17 cellular contexts compared by ENCODE assay signal in genomic region chr11:113242060-113242459, GRCh38.
DNase-seq lines count a peak whose midpoint lies in the region; ATAC-seq and TF ChIP-seq lines count a peak whose summit lies in the region.
"Had no signal": no experiment of that assay in that cellular context is flagged by ENCODE, and none has a peak within 500 bp of the region (broad histone marks: within the 10 kb centered on the region; RNA-seq: fewer than 3 reads in every experiment).

No MANE protein-coding gene starts in this region.

- H3K36me3 ChIP-seq in IMR-90 (ENCODE audit: control insufficient read depth, insufficient read depth, low read length) = no peaks in the 10 kb centered on the region
- no peaks in the 10 kb centered on the region for H3K36me3 ChIP-seq in suprapubic skin
- H3K36me3 ChIP-seq: BLaER1 treated with 17β-estradiol and CSF1 and Interleukin-3, amounts not matched to agents 10 nM and 100 nM; MG63 had no signal

- H2BK15ac ChIP-seq in IMR-90 (ENCODE audit: low read depth, low read length) = no peak overlapping the region

- H2AK5ac ChIP-seq in IMR-90 (ENCODE audit: low read depth, low read length) = no peak overlapping the region

- peaks cover 66% of the 10 kb centered on the region for H3K4me1 Mint-ChIP-seq in brain
- peaks cover 11% of the 10 kb centered on the region for H3K4me1 Mint-ChIP-seq in activated T-cell treated with anti-CD3 and anti-CD28 coated beads, Interleukin-2, amount 50 U/mL, for 72 hours (ENCODE audit: low read depth)

- H3K27me3 ChIP-seq in IMR-90 (ENCODE audit: control insufficient read depth, insufficient read depth, low read length) = no peaks in the 10 kb centered on the region
- no peaks in the 10 kb centered on the region for H3K27me3 ChIP-seq in layer of hippocampus (ENCODE audit: control insufficient read depth, insufficient read depth, low read length)
- H3K27me3 ChIP-seq in suprapubic skin = peaks cover 2% of the 10 kb centered on the region
- H3K27me3 ChIP-seq: MG63 had no signal

- peaks cover 6% of the 10 kb centered on the region for H3K27me3 Mint-ChIP-seq in brain
- peaks cover 52% of the 10 kb centered on the region for H3K27me3 Mint-ChIP-seq in activated T-cell treated with anti-CD3 and anti-CD28 coated beads, Interleukin-2, amount 50 U/mL, for 72 hours (ENCODE audit: low read depth)

- H4K8ac ChIP-seq in IMR-90 (ENCODE audit: low read depth in 2 of 2, low read length in 2 of 2) = no peak overlapping the region

- no peak overlapping the region for H3K23ac ChIP-seq in IMR-90 (ENCODE audit: low read depth, low read length)

- no peak overlapping the region for H4K5ac ChIP-seq in IMR-90 (ENCODE audit: low read depth, low read length)

- no peak overlapping the region for H3K56ac ChIP-seq in IMR-90 (ENCODE audit: extremely low read depth, insufficient read depth, low read length)

- H3K4me3 ChIP-seq in IMR-90 (ENCODE audit: insufficient read depth, low read depth, low read length) = no peak overlapping the region
- no peak overlapping the region for H3K4me3 ChIP-seq in suprapubic skin

- no peak overlapping the region for H4K91ac ChIP-seq in IMR-90 (ENCODE audit: insufficient read depth, low read depth, low read length)

- no peak for TF ChIP-seq CTCF in IMR-90 (conservative IDR thresholded peaks at IDR 0.05; ENCODE audit: low read depth, low read length)
- TF ChIP-seq CTCF in brain (conservative IDR thresholded peaks at IDR 0.05) = no peak
- no peak for TF ChIP-seq CTCF in suprapubic skin (IDR thresholded peaks at IDR 0.05)

- no peak for TF ChIP-seq POLR2A in IMR-90 (IDR thresholded peaks at IDR 0.05; ENCODE audit: low read depth, low read length)
- TF ChIP-seq POLR2A in suprapubic skin (IDR thresholded peaks at IDR 0.05) = no peak

- TF ChIP-seq RAD21 in IMR-90 (IDR thresholded peaks at IDR 0.05; ENCODE audit: low read length) = no peak

- intact Hi-C loops in IMR-90 (cut with micrococcal nuclease) = no loop called here

- H3K36me3 Mint-ChIP-seq in brain = peaks cover 68% of the 10 kb centered on the region
- H3K36me3 Mint-ChIP-seq in activated T-cell treated with anti-CD3 and anti-CD28 coated beads, Interleukin-2, amount 50 U/mL, for 72 hours (ENCODE audit: insufficient read depth in 2 of 2) = no peaks in the 10 kb centered on the region

- no peak overlapping the region for H2BK5ac ChIP-seq in IMR-90 (ENCODE audit: low read depth, low read length, poor library complexity, severe bottlenecking)

- H3K79me1 ChIP-seq in IMR-90 (ENCODE audit: low read depth in 1 of 2, low read length in 2 of 2) = no peaks in the 10 kb centered on the region

- in situ Hi-C loops in IMR-90 (cut with MboI; ENCODE audit: low sequenced_read_pairs) = no loop called here

- TF ChIP-seq EP300 in suprapubic skin (IDR thresholded peaks at IDR 0.05) = no peak

- H3K27ac ChIP-seq in IMR-90 (ENCODE audit: insufficient read depth, low read length) (no peak overlapping the region), layer of hippocampus (ENCODE audit: low read depth, low read length) (peak overlapping the region; percentile 62), suprapubic skin (peak overlapping the region; percentile 51)
- H3K27ac ChIP-seq: BLaER1 treated with 17β-estradiol and CSF1 and Interleukin-3, amounts not matched to agents 10 nM and 100 nM; KMS-11 had no signal

- H3K4ac ChIP-seq in IMR-90 (ENCODE audit: low read depth, low read length) = no peak overlapping the region

- no peak overlapping the region for H3K9ac ChIP-seq in IMR-90 (ENCODE audit: low read depth, low read length)
- H3K9ac ChIP-seq: BLaER1 treated with 17β-estradiol and CSF1 and Interleukin-3, amounts not matched to agents 10 nM and 100 nM; KMS-11 had no signal

- no peak overlapping the region for H3K4me3 Mint-ChIP-seq in brain
- H3K4me3 Mint-ChIP-seq in activated T-cell treated with anti-CD3 and anti-CD28 coated beads, Interleukin-2, amount 50 U/mL, for 72 hours = no peak overlapping the region

- CTCF ChIA-PET in IMR-90 (lab: Yijun Ruan, JAX) = no interaction called here

- DNase-seq in IMR-90 (no peak), suprapubic skin (ENCODE audit: low spot score in 2 of 2) (no peak), NCI-H1105 treated with DMSO at 0.1 percent for 48 hours (lab: John Stamatoyannopoulos, UW) (no peak), GOT3 (lab: John Stamatoyannopoulos, UW) (no peak)
- no peak for DNase-seq in activated T-cell treated with anti-CD3 and anti-CD28 coated beads, Interleukin-2, amount 50 U/mL, for 72 hours
- DNase-seq: CD8-positive, alpha-beta memory T cell; DND-41; NCI-H1092 treated with DMSO at 0.1 percent for 48 hours; NCI-H1694 treated with DMSO at 0.1 percent for 48 hours; NCI-H226; Right ventricle myocardium superior had no signal

- H2BK120ac ChIP-seq in IMR-90 (ENCODE audit: low read depth, low read length) = no peak overlapping the region; the same call in 1 of the 2 replicates

- no peaks in the 10 kb centered on the region for H3K9me3 Mint-ChIP-seq in brain
- H3K9me3 Mint-ChIP-seq in activated T-cell treated with anti-CD3 and anti-CD28 coated beads, Interleukin-2, amount 50 U/mL, for 72 hours = no peaks in the 10 kb centered on the region
- H3K9me3 Mint-ChIP-seq: CD8-positive, alpha-beta memory T cell had no signal

- no CpG with 5 or more reads among the region's 3 CpGs for WGBS in IMR-90 (ENCODE audit: extremely low coverage in 2 of 2, insufficient read length in 1 of 2), 2 experiments
- 95% methylated on average over 3 of the region's 3 CpGs for WGBS in suprapubic skin

- no peak overlapping the region for H2AFZ ChIP-seq in IMR-90 (replicated peaks; ENCODE audit: low read length, poor library complexity)

- H3K9me1 ChIP-seq in IMR-90 (ENCODE audit: insufficient read depth, low read length) = peaks cover 4% of the 10 kb centered on the region; the same call in 1 of the 2 replicates

- ATAC-seq in IMR-90 (ENCODE audit: low read depth) = no peak
- ATAC-seq in activated T-cell treated with anti-CD3 and anti-CD28 coated beads, Interleukin-2, amount 50 U/mL, for 72 hours (replicated peaks in 1 of 2) = no peak
- ATAC-seq in GM21423 (IDR thresholded peaks at IDR 0.05; ENCODE audit: unreplicated experiment) = no peak

- H3K4me1 ChIP-seq in IMR-90 (ENCODE audit: control insufficient read depth, insufficient read depth, low read length) (peaks cover 5% of the 10 kb centered on the region; the same call in 1 of the 2 replicates), suprapubic skin (peaks cover 9% of the 10 kb centered on the region)

- dilution Hi-C loops in IMR-90 (cut with HindIII; ENCODE audit: low sequenced_read_pairs, unreplicated experiment) = no loop called here

- H2AK9ac ChIP-seq in IMR-90 (replicated peaks; ENCODE audit: low read depth, low read length, poor library complexity) = no peak overlapping the region

- no peaks in the 10 kb centered on the region for H3K9me3 ChIP-seq in IMR-90 (ENCODE audit: control insufficient read depth, insufficient read depth, low read length)
- no peaks in the 10 kb centered on the region for H3K9me3 ChIP-seq in suprapubic skin
- H3K9me3 ChIP-seq: BLaER1 treated with 17β-estradiol and CSF1 and Interleukin-3, amounts not matched to agents 10 nM and 100 nM; MG63 had no signal

- no peak overlapping the region for H3K4me2 ChIP-seq in IMR-90 (ENCODE audit: low read depth, low read length)
- H3K4me2 ChIP-seq: KMS-11 had no signal

- POLR2A ChIA-PET in IMR-90 (lab: Charles Lee; ENCODE audit: unreplicated experiment) = no interaction called here

- no TSS peak for BruUV-seq in IMR-90 (replicated peaks; lab: Mats Ljungman, UMichigan)

- H3K14ac ChIP-seq in IMR-90 (replicated peaks; ENCODE audit: low read depth, low read length) = no peak overlapping the region

- H3K18ac ChIP-seq in IMR-90 (ENCODE audit: low read depth, low read length) = no peak overlapping the region

- H2BK20ac ChIP-seq in IMR-90 (ENCODE audit: low read depth, low read length) = no peak overlapping the region

- peak overlapping the region in 3 of 5 experiments; percentile 48 to 65 (median 61) for H3K27ac Mint-ChIP-seq in brain
- H3K27ac Mint-ChIP-seq in activated T-cell treated with anti-CD3 and anti-CD28 coated beads, Interleukin-2, amount 50 U/mL, for 72 hours = no peak overlapping the region

- H4K20me1 ChIP-seq in IMR-90 (ENCODE audit: insufficient read depth, low read length) = no peaks in the 10 kb centered on the region
- H4K20me1 ChIP-seq: BLaER1 treated with 17β-estradiol and CSF1 and Interleukin-3, amounts not matched to agents 10 nM and 100 nM had no signal

TF ChIP-seq in IMR-90, 13 proteins besides CTCF, POLR2A, EP300 and RAD21:
- TF ChIP-seq ELK1 (IDR thresholded peaks at IDR 0.05; ENCODE audit: borderline replicate concordance, low read depth, low read length) = no peak
- peak; percentile 55 for TF ChIP-seq MAFK (IDR thresholded peaks at IDR 0.05; ENCODE audit: low read depth, low read length)
